Comparison of ENCODE assay signal across 1 cellular context in the genomic region with DNA sequence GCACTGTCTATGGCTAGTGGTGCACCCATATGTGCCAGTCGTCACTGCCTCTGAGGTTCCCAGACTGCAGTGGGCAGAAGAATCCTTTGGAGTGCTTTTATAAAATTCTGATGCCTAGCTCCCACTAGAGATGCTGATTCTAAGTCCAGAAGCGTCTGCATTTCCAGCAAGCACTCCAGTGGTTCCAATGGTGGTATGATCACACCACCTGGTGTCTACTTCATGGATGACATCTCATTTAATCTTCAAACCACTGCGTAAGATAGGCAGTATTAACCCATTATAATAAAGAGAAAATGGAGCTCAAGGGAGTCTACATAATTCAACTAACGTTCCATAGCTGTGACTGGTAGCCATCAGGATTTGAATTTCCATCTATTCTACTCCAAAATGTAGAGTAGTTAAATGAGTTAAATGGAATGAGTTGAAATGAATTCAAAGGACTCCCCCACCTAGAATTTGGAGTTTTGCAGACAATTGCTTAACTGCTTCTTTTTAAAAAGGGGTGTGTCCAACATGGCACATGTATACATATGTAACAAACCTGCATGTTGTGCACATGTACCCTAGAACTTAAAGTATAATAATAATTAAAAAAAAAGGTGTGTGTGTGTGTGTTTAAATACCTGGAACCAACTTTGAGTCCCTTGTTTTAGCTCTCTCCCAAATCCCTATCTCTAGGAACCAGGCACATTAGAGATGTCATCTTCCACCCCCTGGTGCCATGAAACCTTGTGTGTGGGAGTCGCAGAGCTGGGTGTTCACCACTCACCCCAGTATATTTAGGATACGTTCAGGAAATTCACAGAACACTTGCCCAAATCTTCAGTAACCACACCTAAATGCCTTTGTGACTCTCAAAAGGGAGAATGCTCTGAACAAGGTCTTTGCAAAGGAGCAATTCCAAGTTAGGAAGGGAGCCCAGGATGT.
TF ChIP-seq lines count a peak whose summit lies in the region.

No MANE protein-coding gene starts in this region.

TF ChIP-seq in SK-N-SH, 30 proteins besides CTCF, POLR2A, EP300 and RAD21 (continued from another document):
- TF ChIP-seq PBX3 (IDR thresholded peaks at IDR 0.05) = no peak
- TF ChIP-seq EZH2phosphoT487 (IDR thresholded peaks at IDR 0.05; ENCODE audit: borderline replicate concordance, low read depth) = no peak
- TF ChIP-seq USF1 (IDR thresholded peaks at IDR 0.05; ENCODE audit: borderline replicate concordance, low read depth) = no peak
- no peak for TF ChIP-seq USF2 (IDR thresholded peaks at IDR 0.05; ENCODE audit: borderline replicate concordance, low read depth, low read length)
- TF ChIP-seq NRF1 (IDR thresholded peaks at IDR 0.05; ENCODE audit: low read depth, low read length) = peak; percentile 15; the same call in 1 of the 2 replicates
- no peak for TF ChIP-seq ELF1 (IDR thresholded peaks at IDR 0.05)
- TF ChIP-seq RCOR1 (IDR thresholded peaks at IDR 0.05; ENCODE audit: low read length) = no peak
- TF ChIP-seq, protein P1, sequence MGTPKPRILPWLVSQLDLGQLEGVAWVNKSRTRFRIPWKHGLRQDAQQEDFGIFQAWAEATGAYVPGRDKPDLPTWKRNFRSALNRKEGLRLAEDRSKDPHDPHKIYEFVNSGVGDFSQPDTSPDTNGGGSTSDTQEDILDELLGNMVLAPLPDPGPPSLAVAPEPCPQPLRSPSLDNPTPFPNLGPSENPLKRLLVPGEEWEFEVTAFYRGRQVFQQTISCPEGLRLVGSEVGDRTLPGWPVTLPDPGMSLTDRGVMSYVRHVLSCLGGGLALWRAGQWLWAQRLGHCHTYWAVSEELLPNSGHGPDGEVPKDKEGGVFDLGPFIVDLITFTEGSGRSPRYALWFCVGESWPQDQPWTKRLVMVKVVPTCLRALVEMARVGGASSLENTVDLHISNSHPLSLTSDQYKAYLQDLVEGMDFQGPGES (IDR thresholded peaks at IDR 0.05; ENCODE audit: low read depth, low read length) = no peak
- no peak for TF ChIP-seq NFIC (IDR thresholded peaks at IDR 0.05; ENCODE audit: borderline replicate concordance)
- TF ChIP-seq, protein P2, sequence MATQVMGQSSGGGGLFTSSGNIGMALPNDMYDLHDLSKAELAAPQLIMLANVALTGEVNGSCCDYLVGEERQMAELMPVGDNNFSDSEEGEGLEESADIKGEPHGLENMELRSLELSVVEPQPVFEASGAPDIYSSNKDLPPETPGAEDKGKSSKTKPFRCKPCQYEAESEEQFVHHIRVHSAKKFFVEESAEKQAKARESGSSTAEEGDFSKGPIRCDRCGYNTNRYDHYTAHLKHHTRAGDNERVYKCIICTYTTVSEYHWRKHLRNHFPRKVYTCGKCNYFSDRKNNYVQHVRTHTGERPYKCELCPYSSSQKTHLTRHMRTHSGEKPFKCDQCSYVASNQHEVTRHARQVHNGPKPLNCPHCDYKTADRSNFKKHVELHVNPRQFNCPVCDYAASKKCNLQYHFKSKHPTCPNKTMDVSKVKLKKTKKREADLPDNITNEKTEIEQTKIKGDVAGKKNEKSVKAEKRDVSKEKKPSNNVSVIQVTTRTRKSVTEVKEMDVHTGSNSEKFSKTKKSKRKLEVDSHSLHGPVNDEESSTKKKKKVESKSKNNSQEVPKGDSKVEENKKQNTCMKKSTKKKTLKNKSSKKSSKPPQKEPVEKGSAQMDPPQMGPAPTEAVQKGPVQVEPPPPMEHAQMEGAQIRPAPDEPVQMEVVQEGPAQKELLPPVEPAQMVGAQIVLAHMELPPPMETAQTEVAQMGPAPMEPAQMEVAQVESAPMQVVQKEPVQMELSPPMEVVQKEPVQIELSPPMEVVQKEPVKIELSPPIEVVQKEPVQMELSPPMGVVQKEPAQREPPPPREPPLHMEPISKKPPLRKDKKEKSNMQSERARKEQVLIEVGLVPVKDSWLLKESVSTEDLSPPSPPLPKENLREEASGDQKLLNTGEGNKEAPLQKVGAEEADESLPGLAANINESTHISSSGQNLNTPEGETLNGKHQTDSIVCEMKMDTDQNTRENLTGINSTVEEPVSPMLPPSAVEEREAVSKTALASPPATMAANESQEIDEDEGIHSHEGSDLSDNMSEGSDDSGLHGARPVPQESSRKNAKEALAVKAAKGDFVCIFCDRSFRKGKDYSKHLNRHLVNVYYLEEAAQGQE (IDR thresholded peaks at IDR 0.05; ENCODE audit: low read depth, low read length) = no peak
- no peak for TF ChIP-seq JUND (IDR thresholded peaks at IDR 0.05)
- TF ChIP-seq, protein P3, sequence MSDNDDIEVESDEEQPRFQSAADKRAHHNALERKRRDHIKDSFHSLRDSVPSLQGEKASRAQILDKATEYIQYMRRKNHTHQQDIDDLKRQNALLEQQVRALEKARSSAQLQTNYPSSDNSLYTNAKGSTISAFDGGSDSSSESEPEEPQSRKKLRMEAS (IDR thresholded peaks at IDR 0.05; ENCODE audit: low read depth) = no peak
- TF ChIP-seq, protein P4, sequence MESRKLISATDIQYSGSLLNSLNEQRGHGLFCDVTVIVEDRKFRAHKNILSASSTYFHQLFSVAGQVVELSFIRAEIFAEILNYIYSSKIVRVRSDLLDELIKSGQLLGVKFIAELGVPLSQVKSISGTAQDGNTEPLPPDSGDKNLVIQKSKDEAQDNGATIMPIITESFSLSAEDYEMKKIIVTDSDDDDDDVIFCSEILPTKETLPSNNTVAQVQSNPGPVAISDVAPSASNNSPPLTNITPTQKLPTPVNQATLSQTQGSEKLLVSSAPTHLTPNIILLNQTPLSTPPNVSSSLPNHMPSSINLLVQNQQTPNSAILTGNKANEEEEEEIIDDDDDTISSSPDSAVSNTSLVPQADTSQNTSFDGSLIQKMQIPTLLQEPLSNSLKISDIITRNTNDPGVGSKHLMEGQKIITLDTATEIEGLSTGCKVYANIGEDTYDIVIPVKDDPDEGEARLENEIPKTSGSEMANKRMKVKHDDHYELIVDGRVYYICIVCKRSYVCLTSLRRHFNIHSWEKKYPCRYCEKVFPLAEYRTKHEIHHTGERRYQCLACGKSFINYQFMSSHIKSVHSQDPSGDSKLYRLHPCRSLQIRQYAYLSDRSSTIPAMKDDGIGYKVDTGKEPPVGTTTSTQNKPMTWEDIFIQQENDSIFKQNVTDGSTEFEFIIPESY (IDR thresholded peaks at IDR 0.05; ENCODE audit: borderline replicate concordance, low read depth) = no peak
- TF ChIP-seq CHD2 (IDR thresholded peaks at IDR 0.05; ENCODE audit: low read length, partially characterized antibody) = no peak
- TF ChIP-seq POLR2AphosphoS5 (IDR thresholded peaks at IDR 0.05; ENCODE audit: low read depth, low read length) = no peak
- no peak for TF ChIP-seq FOXJ3 (CRISPR knock-in tag; IDR thresholded peaks at IDR 0.05)
- TF ChIP-seq SMC3 (IDR thresholded peaks at IDR 0.05; ENCODE audit: low read depth, low read length) = peak; percentile 96
- no peak for TF ChIP-seq RXRA (IDR thresholded peaks at IDR 0.05; ENCODE audit: borderline replicate concordance, low read depth)
- TF ChIP-seq GATA2 (CRISPR knock-in tag; IDR thresholded peaks at IDR 0.05) = no peak
- TF ChIP-seq RFX5 (IDR thresholded peaks at IDR 0.05; ENCODE audit: low read length) = 0 out of 2 replicates have a peak, but pooled peaks have one; percentile 38
- TF ChIP-seq FOSL2 (IDR thresholded peaks at IDR 0.05; ENCODE audit: borderline replicate concordance, low read depth) = no peak
- no peak for TF ChIP-seq TEAD4 (IDR thresholded peaks at IDR 0.05; ENCODE audit: borderline replicate concordance, insufficient read depth)
- no peak for TF ChIP-seq MXI1 (IDR thresholded peaks at IDR 0.05; ENCODE audit: low read depth, low read length)
